ENCODE assay signal across 20 cellular contexts in genomic region chr6:161254126-161254753, GRCh38. TPM values are rescaled to one million over a fixed set of nuclear protein-coding genes. Genes with fewer than 3 reads are reported as not detected.
DNase-seq lines count a peak whose midpoint lies in the region; ATAC-seq and TF ChIP-seq lines count a peak whose summit lies in the region.
"Had no signal": no experiment of that assay in that cellular context is flagged by ENCODE, and none has a peak within 500 bp of the region (broad histone marks: within the 10 kb centered on the region; RNA-seq: fewer than 3 reads in every experiment).

No MANE protein-coding gene starts in this region.

- no peak overlapping the region for H4K8ac ChIP-seq in mesenchymal stem cell (ENCODE audit: low read length)

- H3K4me1 ChIP-seq in HUES64 (ENCODE audit: insufficient read depth, low read length) (peaks cover 12% of the 10 kb centered on the region), mesenchymal stem cell (ENCODE audit: control insufficient read depth, insufficient read depth, low read depth, low read length) (peaks cover 2% of the 10 kb centered on the region), prostate gland (replicated peaks) (no peaks in the 10 kb centered on the region), psoas muscle (no peaks in the 10 kb centered on the region)
- H3K4me1 ChIP-seq: right atrium auricular region, thyroid gland had no signal

- peak overlapping the region in 1 of 2 experiments; percentile 33 for H3K4ac ChIP-seq in mesenchymal stem cell (ENCODE audit: low read depth in 1 of 2, low read length in 2 of 2)

- H3K9me3 ChIP-seq in HUES64 (ENCODE audit: insufficient read depth, low read depth, low read length): no peaks in the 10 kb centered on the region
- no peaks in the 10 kb centered on the region for H3K9me3 ChIP-seq in mesenchymal stem cell (ENCODE audit: control insufficient read depth, low read length)
- H3K9me3 ChIP-seq in prostate gland: no peaks in the 10 kb centered on the region
- no peaks in the 10 kb centered on the region for H3K9me3 ChIP-seq in psoas muscle
- H3K9me3 ChIP-seq: right atrium auricular region, thyroid gland had no signal

- intact Hi-C loops in prostate gland (cut with DNase I) (no loop called here), psoas muscle (cut with DNase I) (no loop called here)

- TF ChIP-seq CTCF in choroid plexus epithelial cell (conservative IDR thresholded peaks at IDR 0.05; ENCODE audit: low read depth, low read length) (no peak), prostate gland (IDR thresholded peaks at IDR 0.05) (no peak), psoas muscle (IDR thresholded peaks at IDR 0.05) (no peak)

- peak; percentile 70 for DNase-seq in choroid plexus epithelial cell (ENCODE audit: low read depth)
- peak; percentile 91 for DNase-seq in mesenchymal stem cell
- peak; percentile 9 for DNase-seq in superior temporal gyrus (ENCODE audit: extremely low spot score)
- no peak for DNase-seq in prostate gland (ENCODE audit: low spot score)
- DNase-seq in psoas muscle: no peak
- DNase-seq: activated CD4-positive, alpha-beta T cell treated with anti-CD3 and anti-CD28 coated beads for 36 hours; activated effector memory CD4-positive, alpha-beta T cell treated with anti-CD3 and anti-CD28 coated beads, Interleukin-2, amount 50 U/mL, for 16 hours; activated naive CD8-positive, alpha-beta T cell treated with anti-CD3 and anti-CD28 coated beads, Interleukin-2, amount 10 ng/mL, durations not matched to agents 7 days and 5 days; brain microvascular endothelial cell; CD4-positive, alpha-beta T cell; cortex of kidney; DMS 273 treated with DMSO at 0.1 percent for 48 hours; heart left ventricle; left colon; NCI-H526; stimulated activated naive CD8-positive, alpha-beta T cell treated with anti-CD3 and anti-CD28 coated beads, Interleukin-15, Interleukin-2, amounts not matched to agents 100 U/mL and 50 U/mL, for 24 hours had no signal

- H3K79me1 ChIP-seq in mesenchymal stem cell (replicated peaks; ENCODE audit: low read length, poor library complexity, severe bottlenecking): peaks cover 31% of the 10 kb centered on the region

- 90% methylated on average over 7 of the region's 7 CpGs for WGBS in HUES64
- 58% methylated on average over 7 of the region's 7 CpGs for WGBS in mesenchymal stem cell
- WGBS in prostate gland: 85% methylated on average over 7 of the region's 7 CpGs
- WGBS in psoas muscle, 3 donors: 92 to 95% (median 93%) methylated on average over 7 of the region's 7 CpGs

- no peak overlapping the region for H3K23ac ChIP-seq in mesenchymal stem cell (ENCODE audit: low read length in 2 of 2)

- H3K9ac ChIP-seq in HUES64 (ENCODE audit: low read depth, low read length) (peak overlapping the region; percentile 29; the same call in 1 of the 2 replicates), mesenchymal stem cell (ENCODE audit: low read length) (peak overlapping the region; percentile 50)

- H3K4me2 ChIP-seq in mesenchymal stem cell (ENCODE audit: low read length, poor library complexity, severe bottlenecking): no peak overlapping the region

- no peak overlapping the region for H2BK5ac ChIP-seq in mesenchymal stem cell (ENCODE audit: low read depth, low read length, poor library complexity, severe bottlenecking)

- H3K27me3 ChIP-seq in HUES64 (ENCODE audit: insufficient read depth, low read length) (no peaks in the 10 kb centered on the region), mesenchymal stem cell (ENCODE audit: control insufficient read depth in 1 of 2, insufficient read depth in 1 of 2, low read length in 2 of 2) (no peaks in the 10 kb centered on the region), prostate gland (replicated peaks; ENCODE audit: insufficient read depth) (no peaks in the 10 kb centered on the region), psoas muscle (ENCODE audit: insufficient read depth in 3 of 3, low read length in 2 of 3) (no peaks in the 10 kb centered on the region)
- H3K27me3 ChIP-seq: brain microvascular endothelial cell, heart left ventricle, right atrium auricular region, thyroid gland had no signal

- peak overlapping the region; percentile 56 for H3K27ac ChIP-seq in HUES64 (ENCODE audit: low read depth, low read length)
- no peak overlapping the region for H3K27ac ChIP-seq in mesenchymal stem cell (ENCODE audit: low read length, poor library complexity, severe bottlenecking)
- no peak overlapping the region for H3K27ac ChIP-seq in prostate gland
- H3K27ac ChIP-seq in psoas muscle: no peak overlapping the region
- H3K27ac ChIP-seq: brain microvascular endothelial cell, right atrium auricular region, thyroid gland had no signal

- H2AK5ac ChIP-seq in mesenchymal stem cell (ENCODE audit: low read length, severe bottlenecking): no peak overlapping the region

- no peak overlapping the region for H2BK15ac ChIP-seq in mesenchymal stem cell (ENCODE audit: low read depth, poor library complexity, severe bottlenecking)

- H2AFZ ChIP-seq in mesenchymal stem cell (ENCODE audit: low read depth, low read length): no peak overlapping the region

- H2BK12ac ChIP-seq in mesenchymal stem cell (ENCODE audit: low read length in 2 of 2): no peak overlapping the region

- H2BK120ac ChIP-seq in mesenchymal stem cell (ENCODE audit: low read depth, low read length): no peak overlapping the region

- H3K36me3 ChIP-seq in HUES64 (ENCODE audit: insufficient read depth, low read length): peaks cover 12% of the 10 kb centered on the region
- peaks cover 12 to 17% of the 10 kb centered on the region in 2 experiments for H3K36me3 ChIP-seq in mesenchymal stem cell (ENCODE audit: control insufficient read depth in 1 of 2, insufficient read depth in 2 of 2, low read depth in 1 of 2, low read length in 2 of 2)
- H3K36me3 ChIP-seq in prostate gland: no peaks in the 10 kb centered on the region
- no peaks in the 10 kb centered on the region for H3K36me3 ChIP-seq in psoas muscle (ENCODE audit: insufficient read depth in 1 of 2, low read depth in 1 of 2)
- H3K36me3 ChIP-seq: brain microvascular endothelial cell, heart left ventricle, right atrium auricular region, thyroid gland had no signal

- H3K14ac ChIP-seq in mesenchymal stem cell (ENCODE audit: low read length in 2 of 2): no peak overlapping the region

- H4K91ac ChIP-seq in mesenchymal stem cell (ENCODE audit: low read length): no peak overlapping the region

- no peak overlapping the region for H3K18ac ChIP-seq in mesenchymal stem cell (ENCODE audit: low read depth in 1 of 2, low read length in 2 of 2)

- H3K4me3 ChIP-seq in HUES64 (ENCODE audit: low read length): no peak overlapping the region
- no peak overlapping the region for H3K4me3 ChIP-seq in choroid plexus epithelial cell (ENCODE audit: low read depth, low read length)
- no peak overlapping the region for H3K4me3 ChIP-seq in mesenchymal stem cell (ENCODE audit: insufficient read depth in 1 of 2, low read depth in 1 of 2, low read length in 2 of 2)
- no peak overlapping the region for H3K4me3 ChIP-seq in prostate gland
- H3K4me3 ChIP-seq in psoas muscle: no peak overlapping the region
- H3K4me3 ChIP-seq: heart left ventricle, right atrium auricular region, thyroid gland had no signal

- TF ChIP-seq POLR2A in prostate gland (IDR thresholded peaks at IDR 0.05): no peak

- ATAC-seq in psoas muscle (no peak), HG02884 (IDR thresholded peaks at IDR 0.05; ENCODE audit: unreplicated experiment) (no peak)
- ATAC-seq: activated CD4-positive, alpha-beta T cell treated with anti-CD3 and anti-CD28 coated beads for 36 hours; left colon; stimulated activated naive CD8-positive, alpha-beta T cell treated with anti-CD3 and anti-CD28 coated beads, Interleukin-15, Interleukin-2, amounts not matched to agents 100 U/mL and 50 U/mL, for 24 hours had no signal

RNA-seq across cellular contexts. Expression of gene AGPAT4, which starts 19.6 kb away (rescaled TPM):
- 11.1 TPM for polyA plus RNA-seq in HUES64 (2013, experiment 1 of 2)
- 14.1 TPM for polyA plus RNA-seq in HUES64 (2013, experiment 2 of 2)
- polyA plus RNA-seq in mesenchymal stem cell (2013, experiment 1 of 2): 16.0 TPM
- 15.9 TPM for polyA plus RNA-seq in mesenchymal stem cell (2013, experiment 2 of 2)
- 1 to 10 TPM; 1.7 to 4.2 TPM for total RNA-seq in prostate gland
- 1 to 10 TPM in 1 of 4 donors, under 1 TPM in 3; 0.34 to 1.7 (median 0.83) TPM for total RNA-seq in psoas muscle
- under 1 TPM; 0.18 to 0.59 (median 0.42) TPM for polyA plus RNA-seq in psoas muscle

Comparison
In these comparisons a context has a peak if more than half of its experiments do, and no peak if none do; other contexts are left out.
1. DNase-seq: peak in choroid plexus epithelial cell (single experiment), mesenchymal stem cell (single experiment) and superior temporal gyrus (single experiment); none in prostate gland (single experiment) and psoas muscle (0 of 2).